In genomic region chr17:82849076-82849945, GRCh38 we compare ENCODE assay signal across 21 cellular contexts. TPM values are rescaled to one million over a fixed set of nuclear protein-coding genes. Genes with fewer than 3 reads are reported as not detected.
A peak's percentile ranks its signal among the peaks of the same experiment; 100 is the strongest.
DNase-seq lines count a peak whose midpoint lies in the region; ATAC-seq, FAIRE-seq and TF ChIP-seq lines count a peak whose summit lies in the region.
"Had no signal": no experiment of that assay in that cellular context is flagged by ENCODE, and none has a peak within 500 bp of the region (broad histone marks: within the 10 kb centered on the region; RNA-seq: fewer than 3 reads in every experiment).

No MANE protein-coding gene starts in this region.

- H3K27me3 ChIP-seq in BLaER1 treated with 17β-estradiol and CSF1 and Interleukin-3, amounts not matched to agents 10 nM and 100 nM: no peaks in the 10 kb centered on the region
- H3K27me3 ChIP-seq: foreskin keratinocyte, tibial nerve had no signal

- H3K4me1 ChIP-seq in BLaER1 treated with 17β-estradiol and CSF1 and Interleukin-3, amounts not matched to agents 10 nM and 100 nM: peaks cover 9 to 34% (median 29%) of the 10 kb centered on the region in 10 experiments
- H3K4me1 ChIP-seq in kidney (ENCODE audit: control insufficient read depth in 1 of 2, insufficient read depth in 1 of 2, low read depth in 1 of 2, low read length in 2 of 2): no peaks in the 10 kb centered on the region
- H3K4me1 ChIP-seq: foreskin keratinocyte, prostate gland, tibial nerve had no signal

- ATAC-seq in HG03442 (IDR thresholded peaks at IDR 0.05; ENCODE audit: unreplicated experiment) (no peak), HG03025 (IDR thresholded peaks at IDR 0.05; ENCODE audit: low FRiP score, unreplicated experiment) (no peak), HG03460 (IDR thresholded peaks at IDR 0.05; ENCODE audit: unreplicated experiment) (no peak)
- ATAC-seq: foreskin keratinocyte had no signal

- peak overlapping the region in 5 of 11 experiments; percentile 5 to 45 (median 38); a peak in 8 of 22 replicates for H3K27ac ChIP-seq in BLaER1 treated with 17β-estradiol and CSF1 and Interleukin-3, amounts not matched to agents 10 nM and 100 nM
- H3K27ac ChIP-seq in kidney (ENCODE audit: low read depth in 2 of 2, low read length in 2 of 2): no peak overlapping the region
- H3K27ac ChIP-seq: foreskin keratinocyte had no signal

- peak; percentile 5 for FAIRE-seq in GM12892 (lab: Jason Lieb, UNC)
- FAIRE-seq in kidney (lab: Jason Lieb, UNC): no peak
- FAIRE-seq: small intestine had no signal

- no peak overlapping the region for H3K9ac ChIP-seq in BLaER1 treated with 17β-estradiol and CSF1 and Interleukin-3, amounts not matched to agents 10 nM and 100 nM
- no peak overlapping the region for H3K9ac ChIP-seq in kidney (ENCODE audit: low read length in 2 of 2)

- intact Hi-C loops in kidney (cut with DNase I): no loop called here

- no peak for TF ChIP-seq POLR2A in GM12892 (IDR thresholded peaks at IDR 0.05; ENCODE audit: low read depth, low read length)

- peaks cover 0 to 11% (median 0%) of the 10 kb centered on the region in 11 experiments; a peak in 6 of 22 replicates for H3K9me3 ChIP-seq in BLaER1 treated with 17β-estradiol and CSF1 and Interleukin-3, amounts not matched to agents 10 nM and 100 nM (replicated peaks in 1 of 11)
- no peaks in the 10 kb centered on the region for H3K9me3 ChIP-seq in kidney (ENCODE audit: control insufficient read depth in 1 of 2, low read length in 2 of 2)
- H3K9me3 ChIP-seq: left ventricle myocardium inferior, prostate gland, tibial nerve had no signal

- peak overlapping the region; percentile 52 to 81 (median 73) for H3K4me2 ChIP-seq in BLaER1 treated with 17β-estradiol and CSF1 and Interleukin-3, amounts not matched to agents 10 nM and 100 nM

- DNase-seq in GM12892 (ENCODE audit: insufficient read length) (no peak), SKM-1 treated with dmso at 0.1 percent for 144 hours (lab: John Stamatoyannopoulos, UW; ENCODE audit: unreplicated experiment) (peak; percentile 74), kidney (peak; percentile 52), NCI-H446 treated with DMSO at 0.1 percent for 48 hours (lab: John Stamatoyannopoulos, UW) (no peak)
- DNase-seq: activated CD4-positive, alpha-beta T cell treated with anti-CD3 and anti-CD28 coated beads, Interleukin-2, amount 50 U/mL, for 48 hours; cerebellar nuclear complex; DMS153; foreskin keratinocyte; left ventricle myocardium inferior; NCI-H2081; NCI-H524 treated with DMSO at 0.1 percent for 48 hours; small intestine had no signal

- no peak overlapping the region for H3K4me3 ChIP-seq in BLaER1 treated with 17β-estradiol and CSF1 and Interleukin-3, amounts not matched to agents 10 nM and 100 nM
- H3K4me3 ChIP-seq in kidney (ENCODE audit: low read length in 2 of 2): no peak overlapping the region

- peaks cover 0 to 56% (median 0%) of the 10 kb centered on the region in 11 experiments; a peak in 7 of 22 replicates for H4K20me1 ChIP-seq in BLaER1 treated with 17β-estradiol and CSF1 and Interleukin-3, amounts not matched to agents 10 nM and 100 nM

- no peak for TF ChIP-seq CTCF in kidney (IDR thresholded peaks at IDR 0.05; ENCODE audit: borderline replicate concordance, extremely low read depth, insufficient read depth)

- peaks cover 0 to 27% (median 6%) of the 10 kb centered on the region in 11 experiments; a peak in 10 of 22 replicates for H3K36me3 ChIP-seq in BLaER1 treated with 17β-estradiol and CSF1 and Interleukin-3, amounts not matched to agents 10 nM and 100 nM
- no peaks in the 10 kb centered on the region for H3K36me3 ChIP-seq in kidney (ENCODE audit: control insufficient read depth in 1 of 2, insufficient read depth in 2 of 2, low read length in 2 of 2)
- H3K36me3 ChIP-seq: prostate gland had no signal

RNA-seq across cellular contexts. Expression of gene ZNF750, which starts 9.5 kb away (rescaled TPM):
- polyA plus RNA-seq in GM12892 (2012; ENCODE audit: missing spikeins): 0.45 TPM
- 0.25 TPM for total RNA-seq in kidney
- polyA plus RNA-seq in kidney (ENCODE audit: insufficient read depth, low read depth, low replicate concordance): 0.30 TPM
- total RNA-seq: HepG2, left ventricle myocardium inferior, myocyte, RPMI7951, tibial nerve had no signal
- polyA plus RNA-seq: HepG2 had no signal

Comparison
In these comparisons a context has a peak if more than half of its experiments do, and no peak if none do; other contexts are left out.
1. DNase-seq: peak in SKM-1 treated with dmso at 0.1 percent for 144 hours (single experiment) and kidney (single experiment); none in GM12892 (single experiment) and NCI-H446 treated with DMSO at 0.1 percent for 48 hours (single experiment).